Comparison of ENCODE assay signal across 17 cellular contexts in the genomic region with DNA sequence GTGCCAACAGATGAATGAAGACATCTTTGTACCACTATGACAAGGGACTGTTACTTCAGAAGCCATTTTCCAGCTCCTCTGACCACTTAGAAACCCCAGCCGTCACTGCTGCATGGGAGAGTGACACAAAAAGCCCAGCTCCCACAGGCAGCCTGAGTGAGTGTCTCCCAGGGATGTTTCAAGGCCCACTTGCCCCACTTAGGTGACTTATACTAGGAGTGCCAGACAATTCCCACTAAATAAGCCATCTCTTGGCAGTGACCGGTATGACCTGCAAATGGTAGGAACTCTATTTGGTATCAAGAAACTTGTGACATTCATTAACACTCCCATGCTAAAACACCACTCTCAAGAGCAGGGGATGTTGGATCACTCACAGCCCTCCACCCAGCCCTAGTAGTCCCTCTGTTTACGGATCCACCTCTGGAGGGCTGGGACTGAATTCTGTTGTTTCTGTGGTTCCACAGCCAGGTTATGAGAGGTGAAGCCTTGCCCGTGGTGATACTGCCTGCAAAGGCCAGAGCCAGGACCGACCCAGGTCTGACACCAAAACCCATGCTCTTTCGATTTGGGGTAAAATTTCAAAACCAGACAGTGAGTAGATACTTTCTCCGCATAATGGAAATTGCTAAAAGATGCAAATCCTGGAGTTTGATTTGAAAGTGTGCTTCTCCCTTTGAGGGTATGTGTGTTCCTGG. TPM values are rescaled to one million over a fixed set of nuclear protein-coding genes. Genes with fewer than 3 reads are reported as not detected.
A peak's percentile ranks its signal among the peaks of the same experiment; 100 is the strongest.
DNase-seq lines count a peak whose midpoint lies in the region; ATAC-seq and TF ChIP-seq lines count a peak whose summit lies in the region.
"Had no signal": no experiment of that assay in that cellular context is flagged by ENCODE, and none has a peak within 500 bp of the region (broad histone marks: within the 10 kb centered on the region; RNA-seq: fewer than 3 reads in every experiment).

No MANE protein-coding gene starts in this region.

- intact Hi-C loops in Right ventricle myocardium inferior (cut with DNase I) = no loop called here
- intact Hi-C loops in dendritic cell treated with granulocyte-macrophage colony-stimulating factor and Interleukin-4, amounts not matched to agents 40 ng/mL and 50 ng/mL, for 4 days (cut with micrococcal nuclease) = loop anchor here (5.0 to 10.0 kb wide), 2 partner anchors 160 to 1192 kb away; no protein-coding TSS in a partner anchor

- DNase-seq in right atrium auricular region (ENCODE audit: low spot score) = peak; percentile 46
- no peak for DNase-seq in Right ventricle myocardium inferior (ENCODE audit: missing footprints)
- no peak for DNase-seq in mesothelial cell of epicardium (ENCODE audit: low spot score in 2 of 2, unreplicated experiment in 2 of 2)
- DNase-seq in SHP77 treated with DMSO at 0.1 percent for 48 hours (lab: John Stamatoyannopoulos, UW) = no peak
- no peak for DNase-seq in EL
- no peak for DNase-seq in stimulated activated effector memory CD8-positive, alpha-beta T cell treated with anti-CD3 and anti-CD28 coated beads, Interleukin-12 subunit alpha, Interleukin-12 subunit beta, amount 100 ng/mL, for 72 hours (ENCODE audit: low spot score in 2 of 2)
- DNase-seq: CD8-positive, alpha-beta T cell; COR-L47; GDM1 had no signal

- H3K4me1 ChIP-seq in right atrium auricular region = no peaks in the 10 kb centered on the region
- H3K4me1 ChIP-seq: HAP-1 had no signal

- H3K9me3 Mint-ChIP-seq in dendritic cell treated with granulocyte-macrophage colony-stimulating factor and Interleukin-4, amounts not matched to agents 40 ng/mL and 50 ng/mL, for 4 days = peaks cover 8% of the 10 kb centered on the region
- no peaks in the 10 kb centered on the region for H3K9me3 Mint-ChIP-seq in mesothelial cell of epicardium
- H3K9me3 Mint-ChIP-seq in stimulated activated effector memory CD8-positive, alpha-beta T cell treated with anti-CD3 and anti-CD28 coated beads, Interleukin-12 subunit alpha, Interleukin-12 subunit beta, amount 100 ng/mL, for 72 hours = no peaks in the 10 kb centered on the region
- H3K9me3 Mint-ChIP-seq: CD8-positive, alpha-beta T cell had no signal

- no peak overlapping the region for H3K4me3 ChIP-seq in right atrium auricular region
- H3K4me3 ChIP-seq: BLaER1 treated with 17β-estradiol and CSF1 and Interleukin-3, amounts not matched to agents 10 nM and 100 nM; HAP-1 had no signal

- ATAC-seq in Right ventricle myocardium inferior = no peak
- ATAC-seq in stimulated activated effector memory CD8-positive, alpha-beta T cell treated with anti-CD3 and anti-CD28 coated beads, Interleukin-12 subunit alpha, Interleukin-12 subunit beta, amount 100 ng/mL, for 72 hours = no peak
- ATAC-seq: CD8-positive, alpha-beta T cell had no signal

- no peaks in the 10 kb centered on the region for H3K27me3 ChIP-seq in right atrium auricular region

- H3K4me1 Mint-ChIP-seq in dendritic cell treated with granulocyte-macrophage colony-stimulating factor and Interleukin-4, amounts not matched to agents 40 ng/mL and 50 ng/mL, for 4 days (ENCODE audit: low read depth) = peaks cover 31% of the 10 kb centered on the region
- peaks cover 33% of the 10 kb centered on the region for H3K4me1 Mint-ChIP-seq in mesothelial cell of epicardium
- no peaks in the 10 kb centered on the region for H3K4me1 Mint-ChIP-seq in stimulated activated effector memory CD8-positive, alpha-beta T cell treated with anti-CD3 and anti-CD28 coated beads, Interleukin-12 subunit alpha, Interleukin-12 subunit beta, amount 100 ng/mL, for 72 hours
- H3K4me1 Mint-ChIP-seq: B cell had no signal

- H3K27ac Mint-ChIP-seq in dendritic cell treated with granulocyte-macrophage colony-stimulating factor and Interleukin-4, amounts not matched to agents 40 ng/mL and 50 ng/mL, for 4 days = peak overlapping the region; percentile 12
- H3K27ac Mint-ChIP-seq in mesothelial cell of epicardium = peak overlapping the region; percentile 81
- H3K27ac Mint-ChIP-seq in stimulated activated effector memory CD8-positive, alpha-beta T cell treated with anti-CD3 and anti-CD28 coated beads, Interleukin-12 subunit alpha, Interleukin-12 subunit beta, amount 100 ng/mL, for 72 hours = no peak overlapping the region
- H3K27ac Mint-ChIP-seq: B cell; CD8-positive, alpha-beta T cell had no signal

- no peaks in the 10 kb centered on the region for H3K9me3 ChIP-seq in right atrium auricular region
- H3K9me3 ChIP-seq: HAP-1 had no signal

- H3K36me3 ChIP-seq in right atrium auricular region = no peaks in the 10 kb centered on the region
- H3K36me3 ChIP-seq: BLaER1 treated with 17β-estradiol and CSF1 and Interleukin-3, amounts not matched to agents 10 nM and 100 nM; HAP-1 had no signal

- H3K27me3 Mint-ChIP-seq in dendritic cell treated with granulocyte-macrophage colony-stimulating factor and Interleukin-4, amounts not matched to agents 40 ng/mL and 50 ng/mL, for 4 days = peaks cover 1% of the 10 kb centered on the region
- no peaks in the 10 kb centered on the region for H3K27me3 Mint-ChIP-seq in mesothelial cell of epicardium (ENCODE audit: low read depth)

- H3K27ac ChIP-seq in right atrium auricular region = no peak overlapping the region
- H3K27ac ChIP-seq: BLaER1 treated with 17β-estradiol and CSF1 and Interleukin-3, amounts not matched to agents 10 nM and 100 nM; HL-60 had no signal

- TF ChIP-seq CTCF in right atrium auricular region (IDR thresholded peaks at IDR 0.05) (no peak), mesothelial cell of epicardium (IDR thresholded peaks at IDR 0.05; ENCODE audit: unreplicated experiment) (no peak)

- no peak overlapping the region for H3K4me3 Mint-ChIP-seq in dendritic cell treated with granulocyte-macrophage colony-stimulating factor and Interleukin-4, amounts not matched to agents 40 ng/mL and 50 ng/mL, for 4 days
- H3K4me3 Mint-ChIP-seq in mesothelial cell of epicardium = no peak overlapping the region
- H3K4me3 Mint-ChIP-seq in stimulated activated effector memory CD8-positive, alpha-beta T cell treated with anti-CD3 and anti-CD28 coated beads, Interleukin-12 subunit alpha, Interleukin-12 subunit beta, amount 100 ng/mL, for 72 hours = no peak overlapping the region
- H3K4me3 Mint-ChIP-seq: B cell; CD8-positive, alpha-beta T cell had no signal

- H3K36me3 Mint-ChIP-seq in dendritic cell treated with granulocyte-macrophage colony-stimulating factor and Interleukin-4, amounts not matched to agents 40 ng/mL and 50 ng/mL, for 4 days (ENCODE audit: low read depth) = no peaks in the 10 kb centered on the region
- H3K36me3 Mint-ChIP-seq in mesothelial cell of epicardium = peaks cover 41% of the 10 kb centered on the region
- no peaks in the 10 kb centered on the region for H3K36me3 Mint-ChIP-seq in stimulated activated effector memory CD8-positive, alpha-beta T cell treated with anti-CD3 and anti-CD28 coated beads, Interleukin-12 subunit alpha, Interleukin-12 subunit beta, amount 100 ng/mL, for 72 hours
- H3K36me3 Mint-ChIP-seq: CD8-positive, alpha-beta T cell had no signal

RNA-seq across cellular contexts. Expression of a gene that starts 14.6 kb away (rescaled TPM):
- total RNA-seq in right atrium auricular region (10 to 100 TPM; 27.7 to 28.2 TPM), Right ventricle myocardium inferior (26.3 TPM), mesothelial cell of epicardium (683 to 700 TPM (median 691 TPM) in 3 replicates)
- total RNA-seq: B cell; CD8-positive, alpha-beta T cell; HT1080 had no signal

RNA-seq across cellular contexts. Expression of a gene that starts 48.7 kb away (rescaled TPM):
- not detected for total RNA-seq in right atrium auricular region
- total RNA-seq in Right ventricle myocardium inferior = not detected
- total RNA-seq in mesothelial cell of epicardium = not detected in 3 replicates
- total RNA-seq: A172; B cell; CD8-positive, alpha-beta T cell; H4; HT1080 had no signal

Comparison
In these comparisons a context has a peak if more than half of its experiments do, and no peak if none do; other contexts are left out.
1. RNA of a gene that starts 14.6 kb away (total RNA-seq): 683 to 700 TPM in mesothelial cell of epicardium; 27.7 to 28.2 TPM in right atrium auricular region and 26.3 TPM in Right ventricle myocardium inferior (single experiment); every median in the first group is over 10 times any median in the second.